Comparison of ENCODE assay signal across 21 cellular contexts in genomic region chr6:107763959-107764358, GRCh38.
DNase-seq lines count a peak whose midpoint lies in the region; ATAC-seq and TF ChIP-seq lines count a peak whose summit lies in the region.
"Had no signal": no experiment of that assay in that cellular context is flagged by ENCODE, and none has a peak within 500 bp of the region (broad histone marks: within the 10 kb centered on the region; RNA-seq: fewer than 3 reads in every experiment).

No MANE protein-coding gene starts in this region.

- no peaks in the 10 kb centered on the region for H3K9me3 Mint-ChIP-seq in mesothelial cell of epicardium

- no peaks in the 10 kb centered on the region for H3K4me1 Mint-ChIP-seq in mesothelial cell of epicardium

- ATAC-seq in HG02970 (IDR thresholded peaks at IDR 0.05; ENCODE audit: low FRiP score, unreplicated experiment), result no peak
- ATAC-seq in HG03196 (IDR thresholded peaks at IDR 0.05; ENCODE audit: unreplicated experiment), result no peak
- ATAC-seq: activated CD4-positive, CD25-positive, alpha-beta regulatory T cell treated with anti-CD3 and anti-CD28 coated beads, Interleukin-2, amount 50 U/mL, for 24 hours; esophagus mucosa; K562 had no signal

- H3K27ac Mint-ChIP-seq in mesothelial cell of epicardium, result no peak overlapping the region
- H3K27ac Mint-ChIP-seq: activated naive CD8-positive, alpha-beta T cell treated with anti-CD3 and anti-CD28 coated beads, Interleukin-2, amount 10 ng/mL, durations not matched to agents 7 days and 5 days; activated T-helper 1 cell treated with anti-CD3 and anti-CD28 coated beads, Interleukin-12 subunit alpha, Interleukin-12 subunit beta, Interleukin-2, Interleukin-4 antibody, amounts not matched to agents 30 ng/mL and 10 ng/mL and 1 ng/mL, durations not matched to agents 14 hours and 24 hours and 36 hours had no signal

- no peaks in the 10 kb centered on the region for H3K36me3 ChIP-seq in kidney epithelial cell (ENCODE audit: control insufficient read depth, insufficient read depth, low read length)
- H3K36me3 ChIP-seq: suprapubic skin had no signal

- H3K36me3 Mint-ChIP-seq in mesothelial cell of epicardium, result no peaks in the 10 kb centered on the region

- H3K27me3 ChIP-seq in kidney epithelial cell (ENCODE audit: control insufficient read depth, insufficient read depth, low read length), result no peaks in the 10 kb centered on the region
- H3K27me3 ChIP-seq: suprapubic skin had no signal

- peak; percentile 60 for DNase-seq in AG10803 (ENCODE audit: low read depth)
- peak; percentile 80 for DNase-seq in M059J (ENCODE audit: low read depth)
- DNase-seq in epithelial cell of proximal tubule (ENCODE audit: low read depth), result peak; percentile 46
- DNase-seq in kidney epithelial cell (ENCODE audit: low read depth), result peak; percentile 10
- DNase-seq in mesothelial cell of epicardium (ENCODE audit: low spot score in 2 of 2, unreplicated experiment in 2 of 2), result no peak
- no peak for DNase-seq in activated CD4-positive, alpha-beta T cell treated with anti-CD3 and anti-CD28 coated beads for 1 hour
- DNase-seq: activated naive CD8-positive, alpha-beta T cell treated with anti-CD3 and anti-CD28 coated beads, Interleukin-2, amount 10 ng/mL, durations not matched to agents 7 days and 5 days; CD4-positive, CD25-positive, alpha-beta regulatory T cell; DMS153; hippocampal formation; kidney; NCI-H1048; NCI-H2029; NCI-H446 treated with DMSO at 0.1 percent for 48 hours had no signal

- TF ChIP-seq CTCF in AG10803 (conservative IDR thresholded peaks at IDR 0.05; ENCODE audit: low read length), result no peak
- TF ChIP-seq CTCF in epithelial cell of proximal tubule (conservative IDR thresholded peaks at IDR 0.05; ENCODE audit: low read depth, low read length), result no peak
- no peak for TF ChIP-seq CTCF in kidney epithelial cell (IDR thresholded peaks at IDR 0.05; ENCODE audit: insufficient read depth, low read length, poor library complexity, severe bottlenecking)
- no peak for TF ChIP-seq CTCF in mesothelial cell of epicardium (IDR thresholded peaks at IDR 0.05; ENCODE audit: unreplicated experiment)

- H3K27me3 Mint-ChIP-seq in mesothelial cell of epicardium (ENCODE audit: low read depth), result peaks cover 11% of the 10 kb centered on the region
- H3K27me3 Mint-ChIP-seq: activated naive CD8-positive, alpha-beta T cell treated with anti-CD3 and anti-CD28 coated beads, Interleukin-2, amount 10 ng/mL, durations not matched to agents 7 days and 5 days had no signal

- H3K4me3 Mint-ChIP-seq in mesothelial cell of epicardium, result no peak overlapping the region
- H3K4me3 Mint-ChIP-seq: activated naive CD8-positive, alpha-beta T cell treated with anti-CD3 and anti-CD28 coated beads, Interleukin-2, amount 10 ng/mL, durations not matched to agents 7 days and 5 days; activated T-helper 1 cell treated with anti-CD3 and anti-CD28 coated beads, Interleukin-12 subunit alpha, Interleukin-12 subunit beta, Interleukin-2, Interleukin-4 antibody, amounts not matched to agents 30 ng/mL and 10 ng/mL and 1 ng/mL, durations not matched to agents 14 hours and 24 hours and 36 hours; CD4-positive, CD25-positive, alpha-beta regulatory T cell had no signal

- H3K4me3 ChIP-seq in AG10803 (ENCODE audit: low read length) (no peak overlapping the region), epithelial cell of proximal tubule (ENCODE audit: low read depth, low read length) (no peak overlapping the region), kidney epithelial cell (ENCODE audit: low read depth, low read length) (no peak overlapping the region)
- H3K4me3 ChIP-seq: K562, suprapubic skin had no signal

Comparison
In these comparisons a context has a peak if more than half of its experiments do, and no peak if none do; other contexts are left out.
1. DNase-seq: peak in AG10803 (single experiment), M059J (single experiment), epithelial cell of proximal tubule (single experiment) and kidney epithelial cell (single experiment); none in mesothelial cell of epicardium (0 of 2) and activated CD4-positive, alpha-beta T cell treated with anti-CD3 and anti-CD28 coated beads for 1 hour (single experiment).